8 cellular contexts compared by ENCODE assay signal in the genomic region with DNA sequence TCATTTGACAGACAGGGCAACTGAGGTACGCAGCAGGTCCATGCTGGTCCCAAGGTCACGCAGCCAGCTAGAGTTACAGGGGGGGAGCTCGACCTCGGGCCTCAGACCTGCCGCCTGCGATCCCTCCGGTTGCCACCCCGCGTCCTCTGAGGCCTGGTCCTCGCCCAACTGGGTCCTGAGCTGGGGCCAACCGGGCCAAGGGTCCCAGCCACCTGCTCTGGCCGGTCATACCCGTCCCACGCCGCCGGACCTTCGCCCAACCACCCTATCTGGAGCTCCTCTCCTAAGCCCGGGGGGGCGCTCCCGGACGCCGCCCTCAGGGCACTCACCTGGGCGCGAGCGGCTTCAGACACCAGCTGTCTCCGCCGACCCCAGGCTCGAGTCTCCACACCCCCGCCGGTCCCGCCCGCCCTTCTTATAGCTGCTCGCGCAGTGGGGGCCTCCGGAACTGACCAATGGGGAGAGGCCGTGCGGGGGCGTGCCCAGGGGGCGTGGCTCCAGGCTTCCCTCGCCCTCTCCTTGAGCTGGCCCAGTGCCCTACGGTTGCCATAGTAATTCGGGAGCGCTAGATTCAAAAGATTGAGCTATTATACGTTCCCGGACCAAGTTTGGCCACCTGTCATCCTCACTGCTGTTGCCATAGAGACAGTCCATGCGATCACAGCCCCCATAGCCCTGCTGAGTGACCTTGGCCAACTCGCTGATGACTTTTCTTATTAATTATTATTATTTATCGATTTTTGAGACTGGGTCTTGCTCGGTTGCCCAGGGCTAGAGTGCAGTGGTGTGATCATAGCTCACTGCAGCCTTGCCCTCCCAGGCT. TPM values are rescaled to one million over a fixed set of nuclear protein-coding genes. Genes with fewer than 3 reads are reported as not detected.
DNase-seq lines count a peak whose midpoint lies in the region; ATAC-seq and TF ChIP-seq lines count a peak whose summit lies in the region.

A gene with protein sequence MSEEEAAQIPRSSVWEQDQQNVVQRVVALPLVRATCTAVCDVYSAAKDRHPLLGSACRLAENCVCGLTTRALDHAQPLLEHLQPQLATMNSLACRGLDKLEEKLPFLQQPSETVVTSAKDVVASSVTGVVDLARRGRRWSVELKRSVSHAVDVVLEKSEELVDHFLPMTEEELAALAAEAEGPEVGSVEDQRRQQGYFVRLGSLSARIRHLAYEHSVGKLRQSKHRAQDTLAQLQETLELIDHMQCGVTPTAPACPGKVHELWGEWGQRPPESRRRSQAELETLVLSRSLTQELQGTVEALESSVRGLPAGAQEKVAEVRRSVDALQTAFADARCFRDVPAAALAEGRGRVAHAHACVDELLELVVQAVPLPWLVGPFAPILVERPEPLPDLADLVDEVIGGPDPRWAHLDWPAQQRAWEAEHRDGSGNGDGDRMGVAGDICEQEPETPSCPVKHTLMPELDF (minus strand): TSS at position 389 of the 823 bp plus-strand sequence. CDS start 1,150 bp downstream, outside the sequence.

- no peaks in the 10 kb centered on the region for H3K9me3 ChIP-seq in thoracic aorta

- H3K4me1 Mint-ChIP-seq in natural killer cell treated with Interleukin-12 subunit alpha and Interleukin-12 subunit beta and Interleukin-15 and Interleukin-18, amount 100 ng/mL, for 72 hours (ENCODE audit: low read depth in 2 of 2) = peaks cover 0 to 7% of the 10 kb centered on the region in 2 donors

- peaks cover 7 to 14% of the 10 kb centered on the region in 2 donors for H3K27me3 Mint-ChIP-seq in natural killer cell treated with Interleukin-12 subunit alpha and Interleukin-12 subunit beta and Interleukin-15 and Interleukin-18, amount 100 ng/mL, for 72 hours

- no peak within 1 kb of the TSS for H3K4me3 ChIP-seq in fibroblast of the aortic adventitia (ENCODE audit: low read depth, low read length)
- H3K4me3 ChIP-seq in thoracic aorta = peak within 1 kb of the TSS; percentile 35

- no peak for DNase-seq in activated CD4-positive, CD25-positive, alpha-beta regulatory T cell (lab: John Stamatoyannopoulos, UW)
- peak; percentile 26 to 77 for DNase-seq in NCI-H526 (lab: John Stamatoyannopoulos, UW)
- DNase-seq in activated T-cell treated with anti-CD3 and anti-CD28 coated beads, Interleukin-2, amount 50 U/mL, for 1 hour = peak; percentile 54
- DNase-seq in fibroblast of the aortic adventitia (ENCODE audit: low read depth) = peak; percentile 22
- DNase-seq in natural killer cell treated with Interleukin-12 subunit alpha and Interleukin-12 subunit beta and Interleukin-15 and Interleukin-18, amount 100 ng/mL, for 72 hours (ENCODE audit: low spot score) = no peak
- DNase-seq in thoracic aorta (ENCODE audit: low spot score) = no peak
- no peak for DNase-seq in H4 (ENCODE audit: low spot score)

- H3K36me3 ChIP-seq in thoracic aorta = no peaks in the 10 kb centered on the region

- TF ChIP-seq CTCF in fibroblast of the aortic adventitia (IDR thresholded peaks at IDR 0.05; ENCODE audit: insufficient read depth, low read length) = no peak
- TF ChIP-seq CTCF in thoracic aorta (IDR thresholded peaks at IDR 0.05) = no peak

- H3K27me3 ChIP-seq in thoracic aorta (replicated peaks; ENCODE audit: insufficient read depth) = no peaks in the 10 kb centered on the region

- H3K9me3 Mint-ChIP-seq in natural killer cell treated with Interleukin-12 subunit alpha and Interleukin-12 subunit beta and Interleukin-15 and Interleukin-18, amount 100 ng/mL, for 72 hours = no peaks in the 10 kb centered on the region

- H3K27ac Mint-ChIP-seq in natural killer cell treated with Interleukin-12 subunit alpha and Interleukin-12 subunit beta and Interleukin-15 and Interleukin-18, amount 100 ng/mL, for 72 hours = no peak within 1 kb of the TSS

- H3K4me3 Mint-ChIP-seq in natural killer cell treated with Interleukin-12 subunit alpha and Interleukin-12 subunit beta and Interleukin-15 and Interleukin-18, amount 100 ng/mL, for 72 hours = no peak within 1 kb of the TSS

- no peak within 1 kb of the TSS for H3K27ac ChIP-seq in thoracic aorta

- peaks cover 0 to 11% of the 10 kb centered on the region in 2 donors for H3K4me1 ChIP-seq in thoracic aorta (ENCODE audit: control insufficient read depth in 1 of 2, low read depth in 2 of 2)

- no peaks in the 10 kb centered on the region for H3K36me3 Mint-ChIP-seq in natural killer cell treated with Interleukin-12 subunit alpha and Interleukin-12 subunit beta and Interleukin-15 and Interleukin-18, amount 100 ng/mL, for 72 hours

- peak; percentile 50 to 67 for ATAC-seq in activated CD4-positive, CD25-positive, alpha-beta regulatory T cell treated with anti-CD3 and anti-CD28 coated beads, Interleukin-2, amount 50 U/mL, for 24 hours
- ATAC-seq in natural killer cell treated with Interleukin-12 subunit alpha and Interleukin-12 subunit beta and Interleukin-15 and Interleukin-18, amount 100 ng/mL, for 72 hours = peak; percentile 31 to 70
- ATAC-seq in thoracic aorta (ENCODE audit: insufficient number of reproducible peaks, low FRiP score, low read depth) = no peak

RNA-seq across cellular contexts. Expression of the gene that starts here (rescaled TPM):
- total RNA-seq in fibroblast of the aortic adventitia (ENCODE audit: low replicate concordance) = 0.16 TPM in 1 of 2 replicates, not detected in the other
- not detected for total RNA-seq in natural killer cell treated with Interleukin-12 subunit alpha and Interleukin-12 subunit beta and Interleukin-15 and Interleukin-18, amount 100 ng/mL, for 72 hours
- total RNA-seq in thoracic aorta = 1 to 10 TPM; 4.0 to 4.5 TPM
- total RNA-seq in H4 (2014; rRNA removed; shearing (Covaris generic)) = 0.25 TPM in 1 of 2 replicates, not detected in the other

Comparison
In these comparisons a context has a peak if more than half of its experiments do, and no peak if none do; other contexts are left out.
1. Peak in DNase-seq in fibroblast of the aortic adventitia; RNA of the gene not detected or under 1 TPM.
2. Peak in ATAC-seq in natural killer cell treated with Interleukin-12 subunit alpha and Interleukin-12 subunit beta and Interleukin-15 and Interleukin-18, amount 100 ng/mL, for 72 hours; RNA of the gene not detected or under 1 TPM.
3. DNase-seq: peak in NCI-H526 (2 of 2) and activated T-cell treated with anti-CD3 and anti-CD28 coated beads, Interleukin-2, amount 50 U/mL, for 1 hour (single experiment); none in activated CD4-positive, CD25-positive, alpha-beta regulatory T cell (0 of 4), natural killer cell treated with Interleukin-12 subunit alpha and Interleukin-12 subunit beta and Interleukin-15 and Interleukin-18, amount 100 ng/mL, for 72 hours (single experiment), thoracic aorta (single experiment) and H4 (single experiment).